Comparison of ENCODE assay signal across 23 cellular contexts in the genomic region with DNA sequence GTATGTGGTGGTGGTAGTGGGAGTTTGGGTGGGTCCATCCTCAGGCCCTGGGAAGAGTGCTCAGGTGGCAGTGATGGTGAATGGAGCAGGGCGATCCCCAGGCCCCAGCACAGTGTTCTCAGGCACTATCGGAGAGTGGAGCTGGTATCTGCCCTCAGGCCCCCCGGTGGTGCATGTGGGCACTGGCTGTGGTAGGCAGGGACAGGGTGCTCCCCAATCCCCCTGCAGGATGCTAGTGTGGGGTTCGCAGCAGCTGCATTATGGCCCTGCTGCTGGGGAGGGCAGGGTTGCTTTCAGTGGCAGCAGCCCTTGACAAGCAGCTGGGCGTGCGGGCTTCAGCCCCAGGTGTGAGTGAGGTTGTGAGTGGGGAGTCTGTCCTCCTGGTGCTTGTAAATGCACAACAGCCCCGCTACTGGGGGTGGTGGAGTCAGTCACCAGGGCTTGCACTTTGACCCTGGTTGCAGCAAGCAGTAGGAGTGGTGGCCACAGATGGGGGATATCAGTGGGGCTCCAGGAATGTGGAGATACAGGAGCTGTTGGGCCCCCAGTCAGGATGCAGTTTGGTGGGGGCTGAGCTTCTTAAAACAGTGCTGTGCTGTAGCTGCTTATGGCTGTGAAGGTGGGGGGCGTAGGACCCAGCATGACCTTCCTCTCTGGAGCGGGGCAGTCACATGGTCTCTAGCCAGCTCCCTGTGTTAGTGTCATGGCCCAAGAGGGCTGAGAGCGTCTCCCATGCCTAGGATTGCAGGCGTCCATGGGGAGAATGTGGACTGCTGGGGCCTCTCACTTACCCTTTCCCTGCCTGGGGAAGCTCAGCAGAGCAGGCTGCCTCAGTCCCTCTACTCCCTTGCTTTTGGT. TPM values are rescaled to one million over a fixed set of nuclear protein-coding genes. Genes with fewer than 3 reads are reported as not detected.
DNase-seq lines count a peak whose midpoint lies in the region; ATAC-seq and TF ChIP-seq lines count a peak whose summit lies in the region.
"Had no signal": no experiment of that assay in that cellular context is flagged by ENCODE, and none has a peak within 500 bp of the region (broad histone marks: within the 10 kb centered on the region; RNA-seq: fewer than 3 reads in every experiment).

No MANE protein-coding gene starts in this region.

- peak overlapping the region in 1 of 3 experiments; percentile 71; a peak in 2 of 7 replicates for H3K27ac Mint-ChIP-seq in H9
- peak overlapping the region; percentile 10 for H3K27ac Mint-ChIP-seq in stimulated activated effector memory CD8-positive, alpha-beta T cell treated with anti-CD3 and anti-CD28 coated beads, Interleukin-12 subunit alpha, Interleukin-12 subunit beta, amount 100 ng/mL, for 72 hours
- H3K27ac Mint-ChIP-seq: activated CD4-positive, alpha-beta memory T cell treated with anti-CD3 and anti-CD28 coated beads for 36 hours; activated naive CD4-positive, alpha-beta T cell treated with anti-CD3 and anti-CD28 coated beads, Interleukin-2, amount 50 U/mL, for 72 hours; activated T-helper 17 cell treated with anti-CD3 and anti-CD28 coated beads, Interleukin-2, amount 50 U/mL, for 72 hours; effector memory CD8-positive, alpha-beta T cell had no signal

- no peaks in the 10 kb centered on the region for H3K79me2 ChIP-seq in H9 (ENCODE audit: insufficient read depth, low read length)

- H3K4me3 Mint-ChIP-seq in H9: no peak overlapping the region
- no peak overlapping the region for H3K4me3 Mint-ChIP-seq in stimulated activated effector memory CD8-positive, alpha-beta T cell treated with anti-CD3 and anti-CD28 coated beads, Interleukin-12 subunit alpha, Interleukin-12 subunit beta, amount 100 ng/mL, for 72 hours
- H3K4me3 Mint-ChIP-seq: activated CD4-positive, alpha-beta memory T cell treated with anti-CD3 and anti-CD28 coated beads for 36 hours; activated T-helper 17 cell treated with anti-CD3 and anti-CD28 coated beads, Interleukin-2, amount 50 U/mL, for 72 hours; effector memory CD8-positive, alpha-beta T cell had no signal

- H3T11ph ChIP-seq in H9 (ENCODE audit: low read length): no peak overlapping the region

- H3K4me1 Mint-ChIP-seq in H9: peaks cover 8 to 22% of the 10 kb centered on the region in 2 experiments
- no peaks in the 10 kb centered on the region for H3K4me1 Mint-ChIP-seq in stimulated activated effector memory CD8-positive, alpha-beta T cell treated with anti-CD3 and anti-CD28 coated beads, Interleukin-12 subunit alpha, Interleukin-12 subunit beta, amount 100 ng/mL, for 72 hours
- H3K4me1 Mint-ChIP-seq: naive thymus-derived CD8-positive, alpha-beta T cell had no signal

- no peaks in the 10 kb centered on the region for H4K20me1 ChIP-seq in H9 (ENCODE audit: control insufficient read depth, insufficient read depth, insufficient read length)

- H3K4me1 ChIP-seq in H9 (ENCODE audit: insufficient read depth, low read length): no peaks in the 10 kb centered on the region
- H3K4me1 ChIP-seq: right atrium auricular region, SJSA1 had no signal

- H2BK15ac ChIP-seq in H9 (ENCODE audit: low read depth, low read length): no peak overlapping the region

- H3K23ac ChIP-seq in H9 (ENCODE audit: insufficient read length, low read depth, low read length): no peak overlapping the region

- H3K27me3 ChIP-seq in H9 (ENCODE audit: insufficient read depth, low read length): no peaks in the 10 kb centered on the region
- H3K27me3 ChIP-seq: right atrium auricular region had no signal

- no peak overlapping the region for H2BK20ac ChIP-seq in H9 (ENCODE audit: low read depth, low read length, poor library complexity, severe bottlenecking)

- H2BK5ac ChIP-seq in H9 (ENCODE audit: insufficient read length, low read length): no peak overlapping the region

- WGBS in H9 (ENCODE audit: extremely low coverage, insufficient read length, low lambda C conversion rate): no CpG with 5 or more reads among the region's 11 CpGs

- H3K4me2 ChIP-seq in H9 (ENCODE audit: insufficient read depth, insufficient read length, low read length): no peak overlapping the region
- H3K4me2 ChIP-seq: smooth muscle cell had no signal

- no peak overlapping the region for H2AK5ac ChIP-seq in H9 (ENCODE audit: insufficient read length, low read length)

- H3K9me3 Mint-ChIP-seq in H9: peaks cover 25 to 34% of the 10 kb centered on the region in 2 experiments
- peaks cover 26% of the 10 kb centered on the region for H3K9me3 Mint-ChIP-seq in stimulated activated effector memory CD8-positive, alpha-beta T cell treated with anti-CD3 and anti-CD28 coated beads, Interleukin-12 subunit alpha, Interleukin-12 subunit beta, amount 100 ng/mL, for 72 hours

- no peaks in the 10 kb centered on the region for H3K9me3 ChIP-seq in H9 (ENCODE audit: control insufficient read depth, low read depth, low read length)

- peaks cover 0 to 32% (median 5%) of the 10 kb centered on the region in 3 experiments; a peak in 6 of 7 replicates for H3K36me3 Mint-ChIP-seq in H9 (ENCODE audit: insufficient read depth in 1 of 3, low read depth in 3 of 3)
- H3K36me3 Mint-ChIP-seq in stimulated activated effector memory CD8-positive, alpha-beta T cell treated with anti-CD3 and anti-CD28 coated beads, Interleukin-12 subunit alpha, Interleukin-12 subunit beta, amount 100 ng/mL, for 72 hours: no peaks in the 10 kb centered on the region
- H3K36me3 Mint-ChIP-seq: activated CD4-positive, alpha-beta memory T cell treated with anti-CD3 and anti-CD28 coated beads for 36 hours had no signal

- no peaks in the 10 kb centered on the region for H3K23me2 ChIP-seq in H9 (ENCODE audit: insufficient read length, low read depth, low read length, poor library complexity, severe bottlenecking)

- H3K4ac ChIP-seq in H9 (ENCODE audit: low read depth, low read length): no peak overlapping the region

- 0 out of 2 replicates have a peak, but pooled peaks cover 3% of the 10 kb centered on the region for H3K27me3 Mint-ChIP-seq in H9 (ENCODE audit: low read depth)

- TF ChIP-seq CTCF in H9 (conservative IDR thresholded peaks at IDR 0.05) (peak; percentile 50), VCaP (conservative IDR thresholded peaks at IDR 0.05) (peak; percentile 29)

- no peak overlapping the region for H3K18ac ChIP-seq in H9 (ENCODE audit: insufficient read length, low read depth, low read length)

- no peaks in the 10 kb centered on the region for H3K79me1 ChIP-seq in H9 (ENCODE audit: insufficient read depth, low read depth, low read length, poor library complexity, severe bottlenecking)

- H2BK120ac ChIP-seq in H9 (ENCODE audit: low read depth, low read length, poor library complexity, severe bottlenecking): no peak overlapping the region

- no peak overlapping the region for H2BK12ac ChIP-seq in H9 (ENCODE audit: insufficient read length, low read depth, low read length)

- no peak overlapping the region for H4K91ac ChIP-seq in H9 (ENCODE audit: insufficient read length, low read depth, low read length)

- no peak overlapping the region; the same call in 1 of the 2 replicates for H3K14ac ChIP-seq in H9 (ENCODE audit: insufficient read depth, low read length)

- no peak overlapping the region for H4K8ac ChIP-seq in H9 (replicated peaks; ENCODE audit: insufficient read length, low read depth, low read length)

- H2AFZ ChIP-seq in H9 (ENCODE audit: low read length): no peak overlapping the region

- no peak overlapping the region for H3K56ac ChIP-seq in H9 (ENCODE audit: insufficient read length, low read depth, low read length)

- H3K9ac ChIP-seq in H9 (ENCODE audit: extremely low read depth, insufficient read length, low read length): no peak overlapping the region

- H4K5ac ChIP-seq in H9 (ENCODE audit: insufficient read length, low read depth, low read length): peak overlapping the region; percentile 87

- no peak for DNase-seq in H9
- peak; percentile 8 for DNase-seq in iPS-NIHi7 (ENCODE audit: extremely low spot score)
- no peak for DNase-seq in stimulated activated effector memory CD8-positive, alpha-beta T cell treated with anti-CD3 and anti-CD28 coated beads, Interleukin-12 subunit alpha, Interleukin-12 subunit beta, amount 100 ng/mL, for 72 hours (ENCODE audit: low spot score in 2 of 2)
- no peak for DNase-seq in DMS153 treated with DMSO at 0.1 percent for 48 hours (lab: John Stamatoyannopoulos, UW; ENCODE audit: unreplicated experiment)
- DNase-seq: activated CD4-positive, alpha-beta memory T cell treated with anti-CD3 and anti-CD28 coated beads for 36 hours; activated CD4-positive, CD25-positive, alpha-beta regulatory T cell; aorta; cortex of kidney; effector memory CD8-positive, alpha-beta T cell; midbrain; naive thymus-derived CD8-positive, alpha-beta T cell; NCI-H1436 treated with DMSO at 0.1 percent for 48 hours; NCI-H774; stimulated activated CD4-positive, alpha-beta T cell treated with anti-CD3 and anti-CD28 coated beads, Interleukin-2, amount 100 ng/mL, for 24 hours; trophoblast cell had no signal

- no peak for ATAC-seq in stimulated activated effector memory CD8-positive, alpha-beta T cell treated with anti-CD3 and anti-CD28 coated beads, Interleukin-12 subunit alpha, Interleukin-12 subunit beta, amount 100 ng/mL, for 72 hours
- ATAC-seq in HG03135 (IDR thresholded peaks at IDR 0.05; ENCODE audit: unreplicated experiment) (no peak), HG03097 (IDR thresholded peaks at IDR 0.05; ENCODE audit: low FRiP score, unreplicated experiment) (no peak)
- ATAC-seq: activated naive CD4-positive, alpha-beta T cell treated with anti-CD3 and anti-CD28 coated beads, Interleukin-2, amount 50 U/mL, for 72 hours; activated T-helper 17 cell treated with anti-CD3 and anti-CD28 coated beads, Interleukin-2, amount 50 U/mL, for 72 hours; effector memory CD8-positive, alpha-beta T cell; naive thymus-derived CD8-positive, alpha-beta T cell had no signal

- H3K27ac ChIP-seq in H9 (ENCODE audit: insufficient read length, low read depth, low read length) (no peak overlapping the region), VCaP (no peak overlapping the region)
- H3K27ac ChIP-seq: right atrium auricular region, SJSA1 had no signal

RNA-seq across cellular contexts. Expression of a gene that starts 38.7 kb away (rescaled TPM):
- 50.9 and 51.9 TPM in 2 replicates for total RNA-seq in H9 (2021)
